ENCODE assay signal across 1 cellular context in the genomic region with DNA sequence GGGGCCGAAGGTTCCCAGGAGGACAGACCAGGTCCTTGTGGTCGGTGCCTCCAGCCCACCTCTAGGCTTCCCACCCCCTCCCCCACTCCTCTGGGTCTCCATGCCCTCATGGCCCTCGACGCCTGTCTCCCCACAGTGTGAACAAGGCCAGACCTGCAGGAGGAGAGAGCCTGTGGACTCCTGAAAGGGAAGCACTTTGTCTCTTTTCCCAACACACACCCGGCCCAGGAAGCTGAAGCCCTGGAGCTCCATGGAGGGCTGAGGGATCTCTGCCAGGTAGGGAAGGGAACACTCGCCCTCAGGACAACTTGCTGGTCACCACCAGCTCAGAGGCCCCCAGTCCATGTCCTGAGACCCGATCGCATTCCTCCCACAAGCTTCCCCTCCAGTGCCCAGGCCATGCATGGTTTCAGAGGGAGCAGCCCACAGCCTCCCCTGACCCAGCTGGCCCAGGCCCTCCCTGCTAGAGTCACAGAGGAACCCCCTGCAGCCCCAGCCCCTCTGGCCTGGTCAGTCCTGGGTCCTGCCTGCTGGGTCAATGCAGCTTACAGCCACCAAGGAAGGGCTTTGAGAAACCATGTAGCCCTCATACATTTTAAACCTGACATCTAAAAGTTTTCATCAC.
TF ChIP-seq lines count a peak whose summit lies in the region.

No MANE protein-coding gene starts in this region.

TF ChIP-seq in H1, 55 proteins besides CTCF, POLR2A, EP300 and RAD21:
- TF ChIP-seq E2F6 (IDR thresholded peaks at IDR 0.05) (peak; percentile 38; the same call in 1 of the 2 replicates), YY1 (IDR thresholded peaks at IDR 0.05; ENCODE audit: low read depth, low read length) (no peak), SIX5 (IDR thresholded peaks at IDR 0.05; ENCODE audit: low read depth, low read length) (no peak)
- TF ChIP-seq, protein P1, sequence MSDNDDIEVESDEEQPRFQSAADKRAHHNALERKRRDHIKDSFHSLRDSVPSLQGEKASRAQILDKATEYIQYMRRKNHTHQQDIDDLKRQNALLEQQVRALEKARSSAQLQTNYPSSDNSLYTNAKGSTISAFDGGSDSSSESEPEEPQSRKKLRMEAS (IDR thresholded peaks at IDR 0.05) = peak; percentile 39; the same call in 1 of the 2 replicates
